1 cellular context compared by ENCODE assay signal in the genomic region with DNA sequence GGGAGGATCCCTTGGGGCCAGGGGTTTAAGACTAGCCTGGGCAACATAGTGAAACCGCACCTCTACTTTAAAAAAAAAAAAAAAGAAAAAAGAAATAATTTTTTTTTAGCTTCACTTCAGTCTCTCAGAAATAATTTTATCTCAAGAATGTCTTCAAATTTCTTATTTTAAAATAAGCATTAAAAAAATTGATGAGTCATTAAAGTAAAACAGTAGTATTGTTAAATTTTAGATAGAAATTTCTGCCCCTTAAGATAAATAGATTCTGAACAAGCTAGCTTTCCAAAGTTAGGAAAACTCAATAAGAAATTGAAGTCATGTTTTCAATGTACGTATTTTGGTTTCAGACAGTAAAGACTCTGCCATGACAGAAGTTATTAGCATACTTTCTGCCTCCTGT.
TF ChIP-seq lines count a peak whose summit lies in the region.

No MANE protein-coding gene starts in this region.

TF ChIP-seq in K562, 482 proteins besides CTCF, POLR2A, EP300 and RAD21:
- no peak for TF ChIP-seq MTF1 (CRISPR knock-in tag; IDR thresholded peaks at IDR 0.05; ENCODE audit: borderline replicate concordance)
- no peak for TF ChIP-seq MECOM (CRISPR knock-in tag; IDR thresholded peaks at IDR 0.05)
- TF ChIP-seq ZNF316 (IDR thresholded peaks at IDR 0.05): peak; percentile 84
- TF ChIP-seq, protein P1, sequence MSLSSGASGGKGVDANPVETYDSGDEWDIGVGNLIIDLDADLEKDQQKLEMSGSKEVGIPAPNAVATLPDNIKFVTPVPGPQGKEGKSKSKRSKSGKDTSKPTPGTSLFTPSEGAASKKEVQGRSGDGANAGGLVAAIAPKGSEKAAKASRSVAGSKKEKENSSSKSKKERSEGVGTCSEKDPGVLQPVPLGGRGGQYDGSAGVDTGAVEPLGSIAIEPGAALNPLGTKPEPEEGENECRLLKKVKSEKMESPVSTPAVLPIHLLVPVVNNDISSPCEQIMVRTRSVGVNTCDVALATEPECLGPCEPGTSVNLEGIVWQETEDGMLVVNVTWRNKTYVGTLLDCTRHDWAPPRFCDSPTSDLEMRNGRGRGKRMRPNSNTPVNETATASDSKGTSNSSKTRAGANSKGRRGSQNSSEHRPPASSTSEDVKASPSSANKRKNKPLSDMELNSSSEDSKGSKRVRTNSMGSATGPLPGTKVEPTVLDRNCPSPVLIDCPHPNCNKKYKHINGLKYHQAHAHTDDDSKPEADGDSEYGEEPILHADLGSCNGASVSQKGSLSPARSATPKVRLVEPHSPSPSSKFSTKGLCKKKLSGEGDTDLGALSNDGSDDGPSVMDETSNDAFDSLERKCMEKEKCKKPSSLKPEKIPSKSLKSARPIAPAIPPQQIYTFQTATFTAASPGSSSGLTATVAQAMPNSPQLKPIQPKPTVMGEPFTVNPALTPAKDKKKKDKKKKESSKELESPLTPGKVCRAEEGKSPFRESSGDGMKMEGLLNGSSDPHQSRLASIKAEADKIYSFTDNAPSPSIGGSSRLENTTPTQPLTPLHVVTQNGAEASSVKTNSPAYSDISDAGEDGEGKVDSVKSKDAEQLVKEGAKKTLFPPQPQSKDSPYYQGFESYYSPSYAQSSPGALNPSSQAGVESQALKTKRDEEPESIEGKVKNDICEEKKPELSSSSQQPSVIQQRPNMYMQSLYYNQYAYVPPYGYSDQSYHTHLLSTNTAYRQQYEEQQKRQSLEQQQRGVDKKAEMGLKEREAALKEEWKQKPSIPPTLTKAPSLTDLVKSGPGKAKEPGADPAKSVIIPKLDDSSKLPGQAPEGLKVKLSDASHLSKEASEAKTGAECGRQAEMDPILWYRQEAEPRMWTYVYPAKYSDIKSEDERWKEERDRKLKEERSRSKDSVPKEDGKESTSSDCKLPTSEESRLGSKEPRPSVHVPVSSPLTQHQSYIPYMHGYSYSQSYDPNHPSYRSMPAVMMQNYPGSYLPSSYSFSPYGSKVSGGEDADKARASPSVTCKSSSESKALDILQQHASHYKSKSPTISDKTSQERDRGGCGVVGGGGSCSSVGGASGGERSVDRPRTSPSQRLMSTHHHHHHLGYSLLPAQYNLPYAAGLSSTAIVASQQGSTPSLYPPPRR (CRISPR knock-in tag; IDR thresholded peaks at IDR 0.05; ENCODE audit: borderline replicate concordance): no peak
- no peak for TF ChIP-seq ZNF274 (IDR thresholded peaks at IDR 0.05; ENCODE audit: borderline replicate concordance, low read depth, low read length)
- peak; percentile 73 for TF ChIP-seq MAFG (tag; conservative IDR thresholded peaks at IDR 0.05)
- TF ChIP-seq C11orf30 (IDR thresholded peaks at IDR 0.05; ENCODE audit: low read depth): peak; percentile 58; the same call in 1 of the 2 replicates
- TF ChIP-seq MAFK (IDR thresholded peaks at IDR 0.05; ENCODE audit: low read length): peak; percentile 14; the same call in 1 of the 2 replicates
- TF ChIP-seq, protein P2, sequence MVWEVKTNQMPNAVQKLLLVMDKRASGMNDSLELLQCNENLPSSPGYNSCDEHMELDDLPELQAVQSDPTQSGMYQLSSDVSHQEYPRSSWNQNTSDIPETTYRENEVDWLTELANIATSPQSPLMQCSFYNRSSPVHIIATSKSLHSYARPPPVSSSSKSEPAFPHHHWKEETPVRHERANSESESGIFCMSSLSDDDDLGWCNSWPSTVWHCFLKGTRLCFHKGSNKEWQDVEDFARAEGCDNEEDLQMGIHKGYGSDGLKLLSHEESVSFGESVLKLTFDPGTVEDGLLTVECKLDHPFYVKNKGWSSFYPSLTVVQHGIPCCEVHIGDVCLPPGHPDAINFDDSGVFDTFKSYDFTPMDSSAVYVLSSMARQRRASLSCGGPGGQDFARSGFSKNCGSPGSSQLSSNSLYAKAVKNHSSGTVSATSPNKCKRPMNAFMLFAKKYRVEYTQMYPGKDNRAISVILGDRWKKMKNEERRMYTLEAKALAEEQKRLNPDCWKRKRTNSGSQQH (CRISPR knock-in tag; IDR thresholded peaks at IDR 0.05): no peak
- no peak for TF ChIP-seq ZC3H11A (IDR thresholded peaks at IDR 0.05; ENCODE audit: low read depth, low read length)
- TF ChIP-seq ZNF696 (CRISPR knock-in tag; conservative IDR thresholded peaks at IDR 0.05): no peak
- no peak for TF ChIP-seq ZNF431 (CRISPR knock-in tag; IDR thresholded peaks at IDR 0.05)
- TF ChIP-seq YBX1 (IDR thresholded peaks at IDR 0.05): no peak
- TF ChIP-seq, protein P3, sequence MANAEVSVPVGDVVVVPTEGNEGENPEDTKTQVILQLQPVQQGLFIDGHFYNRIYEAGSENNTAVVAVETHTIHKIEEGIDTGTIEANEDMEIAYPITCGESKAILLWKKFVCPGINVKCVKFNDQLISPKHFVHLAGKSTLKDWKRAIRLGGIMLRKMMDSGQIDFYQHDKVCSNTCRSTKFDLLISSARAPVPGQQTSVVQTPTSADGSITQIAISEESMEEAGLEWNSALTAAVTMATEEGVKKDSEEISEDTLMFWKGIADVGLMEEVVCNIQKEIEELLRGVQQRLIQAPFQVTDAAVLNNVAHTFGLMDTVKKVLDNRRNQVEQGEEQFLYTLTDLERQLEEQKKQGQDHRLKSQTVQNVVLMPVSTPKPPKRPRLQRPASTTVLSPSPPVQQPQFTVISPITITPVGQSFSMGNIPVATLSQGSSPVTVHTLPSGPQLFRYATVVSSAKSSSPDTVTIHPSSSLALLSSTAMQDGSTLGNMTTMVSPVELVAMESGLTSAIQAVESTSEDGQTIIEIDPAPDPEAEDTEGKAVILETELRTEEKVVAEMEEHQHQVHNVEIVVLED (CRISPR knock-in tag; IDR thresholded peaks at IDR 0.05): no peak
- TF ChIP-seq ZEB2 (IDR thresholded peaks at IDR 0.05): no peak
- TF ChIP-seq ZNF197 (CRISPR knock-in tag; IDR thresholded peaks at IDR 0.05; ENCODE audit: low read depth): no peak
- TF ChIP-seq, protein P4, sequence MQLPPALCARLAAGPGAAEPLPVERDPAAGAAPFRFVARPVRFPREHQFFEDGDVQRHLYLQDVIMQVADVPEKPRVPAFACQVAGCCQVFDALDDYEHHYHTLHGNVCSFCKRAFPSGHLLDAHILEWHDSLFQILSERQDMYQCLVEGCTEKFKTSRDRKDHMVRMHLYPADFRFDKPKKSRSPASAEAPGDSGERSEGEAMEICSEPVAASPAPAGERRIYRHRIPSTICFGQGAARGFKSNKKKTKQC (CRISPR knock-in tag; IDR thresholded peaks at IDR 0.05): no peak
- no peak for TF ChIP-seq BRD4 (IDR thresholded peaks at IDR 0.05)
- no peak for TF ChIP-seq COPS2 (conservative IDR thresholded peaks at IDR 0.05)
- no peak for TF ChIP-seq TRIM28 (IDR thresholded peaks at IDR 0.05)
- TF ChIP-seq, protein P5, sequence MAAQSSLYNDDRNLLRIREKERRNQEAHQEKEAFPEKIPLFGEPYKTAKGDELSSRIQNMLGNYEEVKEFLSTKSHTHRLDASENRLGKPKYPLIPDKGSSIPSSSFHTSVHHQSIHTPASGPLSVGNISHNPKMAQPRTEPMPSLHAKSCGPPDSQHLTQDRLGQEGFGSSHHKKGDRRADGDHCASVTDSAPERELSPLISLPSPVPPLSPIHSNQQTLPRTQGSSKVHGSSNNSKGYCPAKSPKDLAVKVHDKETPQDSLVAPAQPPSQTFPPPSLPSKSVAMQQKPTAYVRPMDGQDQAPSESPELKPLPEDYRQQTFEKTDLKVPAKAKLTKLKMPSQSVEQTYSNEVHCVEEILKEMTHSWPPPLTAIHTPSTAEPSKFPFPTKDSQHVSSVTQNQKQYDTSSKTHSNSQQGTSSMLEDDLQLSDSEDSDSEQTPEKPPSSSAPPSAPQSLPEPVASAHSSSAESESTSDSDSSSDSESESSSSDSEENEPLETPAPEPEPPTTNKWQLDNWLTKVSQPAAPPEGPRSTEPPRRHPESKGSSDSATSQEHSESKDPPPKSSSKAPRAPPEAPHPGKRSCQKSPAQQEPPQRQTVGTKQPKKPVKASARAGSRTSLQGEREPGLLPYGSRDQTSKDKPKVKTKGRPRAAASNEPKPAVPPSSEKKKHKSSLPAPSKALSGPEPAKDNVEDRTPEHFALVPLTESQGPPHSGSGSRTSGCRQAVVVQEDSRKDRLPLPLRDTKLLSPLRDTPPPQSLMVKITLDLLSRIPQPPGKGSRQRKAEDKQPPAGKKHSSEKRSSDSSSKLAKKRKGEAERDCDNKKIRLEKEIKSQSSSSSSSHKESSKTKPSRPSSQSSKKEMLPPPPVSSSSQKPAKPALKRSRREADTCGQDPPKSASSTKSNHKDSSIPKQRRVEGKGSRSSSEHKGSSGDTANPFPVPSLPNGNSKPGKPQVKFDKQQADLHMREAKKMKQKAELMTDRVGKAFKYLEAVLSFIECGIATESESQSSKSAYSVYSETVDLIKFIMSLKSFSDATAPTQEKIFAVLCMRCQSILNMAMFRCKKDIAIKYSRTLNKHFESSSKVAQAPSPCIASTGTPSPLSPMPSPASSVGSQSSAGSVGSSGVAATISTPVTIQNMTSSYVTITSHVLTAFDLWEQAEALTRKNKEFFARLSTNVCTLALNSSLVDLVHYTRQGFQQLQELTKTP (IDR thresholded peaks at IDR 0.05; ENCODE audit: low read depth in 1 of 2, partially characterized antibody in 2 of 2): no peak
- TF ChIP-seq NFE2L1 (tag; IDR thresholded peaks at IDR 0.05; ENCODE audit: borderline replicate concordance, low read depth): peak; percentile 49; the same call in 1 of the 2 replicates
- no peak for TF ChIP-seq ELF4 (CRISPR knock-in tag; IDR thresholded peaks at IDR 0.05)
- TF ChIP-seq TBP (optimal IDR thresholded peaks at IDR 0.05; ENCODE audit: low read depth, low read length): no peak
- TF ChIP-seq HDAC8 (tag; IDR thresholded peaks at IDR 0.05): no peak
- TF ChIP-seq CHD4 (IDR thresholded peaks at IDR 0.05; ENCODE audit: insufficient read depth, insufficient replicate concordance, low read depth, low read length, poor library complexity, severe bottlenecking): no peak
- TF ChIP-seq SP2 (IDR thresholded peaks at IDR 0.05; ENCODE audit: extremely low read depth, low read depth, low read length, poor library complexity, severe bottlenecking): no peak
- no peak for TF ChIP-seq MTA3 (IDR thresholded peaks at IDR 0.05; ENCODE audit: borderline replicate concordance)
- TF ChIP-seq ZNF778 (CRISPR knock-in tag; IDR thresholded peaks at IDR 0.05): no peak
- TF ChIP-seq TEAD4 (IDR thresholded peaks at IDR 0.05; ENCODE audit: low read length): no peak
- no peak for TF ChIP-seq TEAD4 (CRISPR knock-in tag; IDR thresholded peaks at IDR 0.05; ENCODE audit: borderline replicate concordance)
TF ChIP-seq in K562: peak in this region for 5.
